ENCODE assay signal across 23 cellular contexts in the genomic region with DNA sequence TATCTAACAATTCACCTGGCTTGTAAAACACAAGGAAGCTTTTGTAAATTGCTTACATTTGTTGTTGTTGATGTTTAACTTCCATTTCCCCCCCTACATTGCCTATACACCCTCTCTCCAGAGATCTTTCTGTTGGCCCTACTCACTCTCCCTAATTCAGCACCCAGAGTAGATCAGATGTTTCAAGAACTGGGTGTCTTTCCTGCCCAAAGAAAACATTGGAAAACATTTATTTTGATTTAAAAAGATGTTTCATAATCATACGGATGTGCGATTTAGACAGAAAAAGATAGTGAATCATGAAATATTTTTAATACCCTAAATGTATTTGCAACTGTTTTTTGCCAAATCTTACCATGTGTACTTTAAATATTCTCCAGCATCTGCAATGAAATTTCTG.
"Had no signal": no experiment of that assay in that cellular context is flagged by ENCODE, and none has a peak within 500 bp of the region (broad histone marks: within the 10 kb centered on the region; RNA-seq: fewer than 3 reads in every experiment).

No MANE protein-coding gene starts in this region.

- H3K4me3 Mint-ChIP-seq: activated CD8-positive, alpha-beta memory T cell treated with anti-CD3 and anti-CD28 coated beads, Interleukin-2, amount 10 ng/mL, durations not matched to agents 7 days and 5 days; activated CD8-positive, alpha-beta T cell treated with anti-CD3 and anti-CD28 coated beads for 36 hours; activated naive CD4-positive, alpha-beta T cell treated with anti-CD3 and anti-CD28 coated beads, Interleukin-2, amount 50 U/mL, for 24 hours; activated naive CD8-positive, alpha-beta T cell treated with anti-CD3 and anti-CD28 coated beads, Interleukin-2, amount 50 U/mL, for 24 hours; nephron progenitor cell had no signal

- ATAC-seq: activated CD8-positive, alpha-beta memory T cell treated with anti-CD3 and anti-CD28 coated beads, Interleukin-2, amount 10 ng/mL, durations not matched to agents 7 days and 5 days; activated CD8-positive, alpha-beta T cell treated with anti-CD3 and anti-CD28 coated beads for 36 hours; activated naive CD8-positive, alpha-beta T cell treated with anti-CD3 and anti-CD28 coated beads, Interleukin-2, amount 50 U/mL, for 24 hours; pancreas; psoas muscle; stimulated activated naive CD8-positive, alpha-beta T cell treated with anti-CD3 and anti-CD28 coated beads, Interleukin-15, Interleukin-2, amounts not matched to agents 100 U/mL and 50 U/mL, for 24 hours had no signal

- H3K27ac Mint-ChIP-seq: activated CD8-positive, alpha-beta memory T cell treated with anti-CD3 and anti-CD28 coated beads, Interleukin-2, amount 10 ng/mL, durations not matched to agents 7 days and 5 days; activated CD8-positive, alpha-beta T cell treated with anti-CD3 and anti-CD28 coated beads for 36 hours; activated naive CD4-positive, alpha-beta T cell treated with anti-CD3 and anti-CD28 coated beads, Interleukin-2, amount 50 U/mL, for 24 hours; activated naive CD8-positive, alpha-beta T cell treated with anti-CD3 and anti-CD28 coated beads, Interleukin-2, amount 50 U/mL, for 24 hours; activated T-helper 2 cell treated with anti-CD3 and anti-CD28 coated beads, Interferon-gamma antibody, Interleukin-2, Interleukin-4, amounts not matched to agents 10 μg/mL and 5 μg/mL and 100 μg/mL, durations not matched to agents 14 hours and 24 hours and 36 hours; nephron progenitor cell had no signal

- H3K27me3 Mint-ChIP-seq: activated CD8-positive, alpha-beta memory T cell treated with anti-CD3 and anti-CD28 coated beads, Interleukin-2, amount 10 ng/mL, durations not matched to agents 7 days and 5 days; activated CD8-positive, alpha-beta T cell treated with anti-CD3 and anti-CD28 coated beads for 36 hours; activated naive CD4-positive, alpha-beta T cell treated with anti-CD3 and anti-CD28 coated beads, Interleukin-2, amount 50 U/mL, for 24 hours; activated naive CD8-positive, alpha-beta T cell treated with anti-CD3 and anti-CD28 coated beads, Interleukin-2, amount 50 U/mL, for 24 hours had no signal

- DNase-seq: activated CD4-positive, alpha-beta T cell treated with anti-CD3 and anti-CD28 coated beads, Interleukin-2, amount 50 U/mL, for 1 hour; activated CD8-positive, alpha-beta memory T cell treated with anti-CD3 and anti-CD28 coated beads, Interleukin-2, amount 10 ng/mL, durations not matched to agents 7 days and 5 days; activated CD8-positive, alpha-beta T cell treated with anti-CD3 and anti-CD28 coated beads for 36 hours; activated naive CD8-positive, alpha-beta T cell treated with anti-CD3 and anti-CD28 coated beads, Interleukin-2, amount 50 U/mL, for 24 hours; activated T-cell treated with anti-CD3 and anti-CD28 coated beads, Interleukin-2, amount 50 U/mL, for 48 hours; amygdala; central memory CD4-positive, alpha-beta T cell; colonic mucosa; effector memory CD4-positive, alpha-beta T cell; head of caudate nucleus; hippocampal formation; left cardiac atrium; mammary epithelial cell; nephron progenitor cell; pancreas; psoas muscle; stimulated activated CD4-positive, alpha-beta T cell treated with anti-CD3 and anti-CD28 coated beads, Interleukin-15, amount 100 ng/mL, for 24 hours; stimulated activated CD4-positive, alpha-beta T cell treated with anti-CD3 and anti-CD28 coated beads, Interleukin-2, amount 100 ng/mL, for 24 hours; stimulated activated naive CD8-positive, alpha-beta T cell treated with anti-CD3 and anti-CD28 coated beads, Interleukin-15, Interleukin-2, amounts not matched to agents 100 U/mL and 50 U/mL, for 24 hours; T-helper 2 cell; upper lobe of left lung had no signal

- H3K9me3 Mint-ChIP-seq: activated CD8-positive, alpha-beta T cell treated with anti-CD3 and anti-CD28 coated beads for 36 hours; activated naive CD4-positive, alpha-beta T cell treated with anti-CD3 and anti-CD28 coated beads, Interleukin-2, amount 50 U/mL, for 24 hours; activated naive CD8-positive, alpha-beta T cell treated with anti-CD3 and anti-CD28 coated beads, Interleukin-2, amount 50 U/mL, for 24 hours; activated T-helper 2 cell treated with anti-CD3 and anti-CD28 coated beads, Interferon-gamma antibody, Interleukin-2, Interleukin-4, amounts not matched to agents 10 μg/mL and 5 μg/mL and 100 μg/mL, durations not matched to agents 14 hours and 24 hours and 36 hours; nephron progenitor cell had no signal
